In the genomic region with DNA sequence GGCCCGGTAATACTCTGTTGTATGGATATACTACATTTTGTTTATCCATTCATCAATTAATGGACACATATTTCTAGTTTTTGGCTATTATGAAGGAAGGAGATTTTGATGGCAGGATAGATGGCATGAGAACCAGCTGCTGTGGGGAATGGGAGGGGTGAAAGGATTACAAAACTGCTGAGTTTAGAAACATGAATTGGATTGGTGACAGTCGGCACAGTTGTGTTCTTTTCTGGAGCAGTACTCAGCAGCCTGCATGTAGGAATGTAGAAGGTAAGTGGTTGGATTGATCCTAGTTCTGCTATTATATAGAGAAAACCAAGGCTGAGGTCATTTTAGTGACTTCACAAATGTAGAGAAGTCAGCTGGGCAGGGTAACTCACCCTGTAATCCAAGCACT, we compare ENCODE assay signal across 28 cellular contexts.
"Had no signal": no experiment of that assay in that cellular context is flagged by ENCODE, and none has a peak within 500 bp of the region (broad histone marks: within the 10 kb centered on the region; RNA-seq: fewer than 3 reads in every experiment).

No MANE protein-coding gene starts in this region.

- H3K27me3 ChIP-seq: ascending aorta, breast epithelium, cardiac muscle cell, dorsolateral prefrontal cortex, foreskin keratinocyte, gastrocnemius medialis, heart left ventricle had no signal

- H3K27me3 Mint-ChIP-seq: activated CD8-positive, alpha-beta T cell treated with anti-CD3 and anti-CD28 coated beads for 36 hours; activated naive CD8-positive, alpha-beta T cell; activated T-helper 17 cell treated with anti-CD3 and anti-CD28 coated beads, Interleukin-2, amount 50 U/mL, for 72 hours; brain; central memory CD8-positive, alpha-beta T cell; dendritic cell treated with granulocyte-macrophage colony-stimulating factor and Interleukin-4, amounts not matched to agents 40 ng/mL and 50 ng/mL, for 4 days; T-helper 17 cell had no signal

- DNase-seq: activated CD4-positive, alpha-beta T cell treated with anti-CD3 and anti-CD28 coated beads for 1 hour; activated CD4-positive, alpha-beta T cell treated with anti-CD3 and anti-CD28 coated beads for 4 hours; activated CD8-positive, alpha-beta memory T cell treated with anti-CD3 and anti-CD28 coated beads for 24 hours; activated CD8-positive, alpha-beta T cell treated with anti-CD3 and anti-CD28 coated beads for 36 hours; activated effector memory CD4-positive, alpha-beta T cell treated with Interleukin-2 at 50 U/mL for 16 hours; activated gamma-delta T cell treated with Interleukin-2 at 50 U/mL for 16 hours; activated naive CD4-positive, alpha-beta T cell treated with anti-CD3 and anti-CD28 coated beads, Interleukin-2, amount 50 U/mL, for 16 hours; activated naive CD4-positive, alpha-beta T cell treated with Interleukin-2 at 50 U/mL for 16 hours; activated T-cell treated with anti-CD3 and anti-CD28 coated beads, Interleukin-2, amount 50 U/mL, for 4 hours; dorsolateral prefrontal cortex; effector memory CD4-positive, alpha-beta T cell; endodermal cell; foreskin keratinocyte; gastrocnemius medialis; glutamatergic neuron; heart left ventricle; T-helper 1 cell; T-helper 17 cell had no signal

- ATAC-seq: activated CD8-positive, alpha-beta T cell treated with anti-CD3 and anti-CD28 coated beads for 36 hours; activated T-cell treated with anti-CD3 and anti-CD28 coated beads, Interleukin-2, amount 50 U/mL, for 4 hours; activated T-helper 17 cell treated with anti-CD3 and anti-CD28 coated beads, Interleukin-2, amount 50 U/mL, for 72 hours; esophagus mucosa; foreskin keratinocyte; gastrocnemius medialis; heart left ventricle; T-helper 17 cell had no signal

- H3K9me3 Mint-ChIP-seq: activated CD8-positive, alpha-beta T cell treated with anti-CD3 and anti-CD28 coated beads for 36 hours; activated T-cell treated with anti-CD3 and anti-CD28 coated beads, Interleukin-2, amount 50 U/mL, for 4 hours; activated T-helper 17 cell treated with anti-CD3 and anti-CD28 coated beads, Interleukin-2, amount 50 U/mL, for 72 hours; brain; central memory CD8-positive, alpha-beta T cell had no signal

- H3K36me3 ChIP-seq: breast epithelium had no signal

- H3K27ac ChIP-seq: ascending aorta, breast epithelium, cardiac muscle cell, coronary artery, dorsolateral prefrontal cortex, foreskin keratinocyte, gastrocnemius medialis, heart left ventricle had no signal

- H3K4me1 Mint-ChIP-seq: central memory CD8-positive, alpha-beta T cell; endodermal cell had no signal

- H3K9me3 ChIP-seq: ascending aorta, breast epithelium, gastrocnemius medialis, heart left ventricle had no signal

- H3K4me3 ChIP-seq: ascending aorta, breast epithelium, cardiac muscle cell, coronary artery, dorsolateral prefrontal cortex, gastrocnemius medialis, heart left ventricle had no signal

- H3K4me3 Mint-ChIP-seq: activated CD8-positive, alpha-beta T cell treated with anti-CD3 and anti-CD28 coated beads for 36 hours; activated naive CD8-positive, alpha-beta T cell; activated T-cell treated with anti-CD3 and anti-CD28 coated beads, Interleukin-2, amount 50 U/mL, for 4 hours; activated T-helper 17 cell treated with anti-CD3 and anti-CD28 coated beads, Interleukin-2, amount 50 U/mL, for 72 hours; brain; central memory CD8-positive, alpha-beta T cell; dendritic cell treated with granulocyte-macrophage colony-stimulating factor and Interleukin-4, amounts not matched to agents 40 ng/mL and 50 ng/mL, for 4 days; endodermal cell; T-helper 17 cell had no signal

- H3K4me1 ChIP-seq: ascending aorta, breast epithelium, foreskin keratinocyte, gastrocnemius medialis, heart left ventricle had no signal

- H3K27ac Mint-ChIP-seq: activated CD8-positive, alpha-beta T cell treated with anti-CD3 and anti-CD28 coated beads for 36 hours; activated naive CD8-positive, alpha-beta T cell; activated T-helper 17 cell treated with anti-CD3 and anti-CD28 coated beads, Interleukin-2, amount 50 U/mL, for 72 hours; brain; dendritic cell treated with granulocyte-macrophage colony-stimulating factor and Interleukin-4, amounts not matched to agents 40 ng/mL and 50 ng/mL, for 4 days; endodermal cell; T-helper 17 cell had no signal
